Comparison of ENCODE assay signal across 8 cellular contexts in genomic region chr12:110269622-110270124, GRCh38. TPM values are rescaled to one million over a fixed set of nuclear protein-coding genes. Genes with fewer than 3 reads are reported as not detected.
DNase-seq lines count a peak whose midpoint lies in the region; TF ChIP-seq lines count a peak whose summit lies in the region.

No MANE protein-coding gene starts in this region.

- peak overlapping the region; percentile 15 for H2AFZ ChIP-seq in trophoblast cell (ENCODE audit: insufficient read depth, low read length, poor library complexity)

- H2BK5ac ChIP-seq in trophoblast cell (ENCODE audit: low read depth, low read length, poor library complexity): no peak overlapping the region

- no peak for TF ChIP-seq CTCF in RWPE1 (conservative IDR thresholded peaks at IDR 0.05; ENCODE audit: low read depth)
- TF ChIP-seq CTCF in fibroblast of pulmonary artery (IDR thresholded peaks at IDR 0.05; ENCODE audit: low read length, missing control alignments): no peak
- no peak for TF ChIP-seq CTCF in testis (IDR thresholded peaks at IDR 0.05)

- peak overlapping the region; percentile 2 for H3K4ac ChIP-seq in trophoblast cell (ENCODE audit: low read depth, low read length)

- H4K91ac ChIP-seq in trophoblast cell (ENCODE audit: low read depth, low read length): peak overlapping the region; percentile 20

- H3K36me3 ChIP-seq in trophoblast cell (ENCODE audit: control insufficient read depth in 1 of 2, insufficient read depth in 2 of 2, low read length in 2 of 2): no peaks in the 10 kb centered on the region
- no peaks in the 10 kb centered on the region for H3K36me3 ChIP-seq in testis (ENCODE audit: low read depth, missing control alignments)

- no peak for TF ChIP-seq POLR2A in testis (IDR thresholded peaks at IDR 0.05)

- H4K12ac ChIP-seq in trophoblast cell (ENCODE audit: low read depth, low read length): no peak overlapping the region

- CTCF ChIA-PET in RWPE1 (lab: Yijun Ruan, JAX): no interaction called here

- POLR2A ChIA-PET in RWPE1 (lab: Yijun Ruan, JAX; ENCODE audit: low non-redundant PET): interaction anchor here (1.6 kb wide), 1 partner anchor 11 kb away, joined by 8 read pairs; the partner anchor contains the start of gene ATP2A2

- no peak overlapping the region for H2BK12ac ChIP-seq in trophoblast cell (ENCODE audit: low read length)

- peak overlapping the region; percentile 25 for H4K8ac ChIP-seq in trophoblast cell (ENCODE audit: low read depth, low read length)

- peak overlapping the region; percentile 93 for H3K27ac ChIP-seq in RWPE1
- no peak overlapping the region for H3K27ac ChIP-seq in trophoblast cell (ENCODE audit: low read depth, low read length)
- H3K27ac ChIP-seq in testis: no peak overlapping the region

- H3K79me2 ChIP-seq in trophoblast cell (ENCODE audit: control insufficient read depth, insufficient read depth, low read length, poor library complexity): no peaks in the 10 kb centered on the region

- no peak overlapping the region for H2BK120ac ChIP-seq in trophoblast cell (ENCODE audit: insufficient read depth, low read length, poor library complexity)

- H3K9ac ChIP-seq in trophoblast cell (ENCODE audit: low read length): no peak overlapping the region

- intact Hi-C loops in testis (cut with DNase I; ENCODE audit: low total_unique reads): no loop called here

- no peak overlapping the region for H3K4me3 ChIP-seq in fibroblast of pulmonary artery (replicated peaks; ENCODE audit: low read depth, low read length)
- H3K4me3 ChIP-seq in trophoblast cell (ENCODE audit: low read depth, low read length): no peak overlapping the region
- H3K4me3 ChIP-seq in testis: no peak overlapping the region

- H3K4me2 ChIP-seq in trophoblast cell (ENCODE audit: low read length): peak overlapping the region; percentile 9

- no peaks in the 10 kb centered on the region for H3K79me1 ChIP-seq in trophoblast cell (ENCODE audit: low read length)

- no peak overlapping the region for H2AK5ac ChIP-seq in trophoblast cell (ENCODE audit: low read length)

- H3K23ac ChIP-seq in trophoblast cell (ENCODE audit: low read length): no peak overlapping the region

- H3K27me3 ChIP-seq in trophoblast cell (ENCODE audit: insufficient read depth, low read length) (no peaks in the 10 kb centered on the region), testis (no peaks in the 10 kb centered on the region)

- no peak overlapping the region for H3K18ac ChIP-seq in trophoblast cell (ENCODE audit: low read length)

- H3K14ac ChIP-seq in trophoblast cell (ENCODE audit: low read length): no peak overlapping the region

- H3K4me1 ChIP-seq in trophoblast cell (ENCODE audit: control insufficient read depth in 1 of 2, insufficient read depth in 2 of 2, low read length in 2 of 2) (peaks cover 14 to 18% of the 10 kb centered on the region in 2 experiments), testis (peaks cover 29% of the 10 kb centered on the region)

- no peaks in the 10 kb centered on the region for H3K9me3 ChIP-seq in trophoblast cell (ENCODE audit: insufficient read depth, low read depth, low read length)
- no peaks in the 10 kb centered on the region for H3K9me3 ChIP-seq in testis

- peak; percentile 79 for DNase-seq in ELF-1 (ENCODE audit: low read depth, low spot score)
- peak; percentile 85 for DNase-seq in RWPE1 (ENCODE audit: low spot score)
- peak; percentile 90 for DNase-seq in fibroblast of pulmonary artery (ENCODE audit: low read depth)
- peak in 1 of 2 donors; percentile 22 for DNase-seq in trophoblast cell
- DNase-seq in DMS153 treated with DMSO at 0.1 percent for 48 hours (lab: John Stamatoyannopoulos, UW; ENCODE audit: unreplicated experiment): no peak
- DNase-seq in stimulated activated CD8-positive, alpha-beta memory T cell treated with anti-CD3 and anti-CD28 coated beads, Interleukin-4, amount 100 ng/mL, for 48 hours: no peak
- no peak for DNase-seq in testis
- no peak for DNase-seq in NCI-H146 treated with DMSO at 0.1 percent for 48 hours (lab: John Stamatoyannopoulos, UW; ENCODE audit: unreplicated experiment)

- WGBS in trophoblast cell (ENCODE audit: extremely low coverage, insufficient coverage, insufficient read length): no CpG with 5 or more reads among the region's 8 CpGs
- WGBS in testis, 2 donors: 38 to 46% methylated on average over 8 of the region's 8 CpGs

RNA-seq across cellular contexts. Expression of gene ATP2A2, which starts 11.4 kb away (rescaled TPM):
- polyA plus RNA-seq in trophoblast cell (2013): 110 and 113 TPM in 2 replicates
- 100 to 1,000 TPM; 205 to 226 TPM for total RNA-seq in testis
- 291 TPM for polyA plus RNA-seq in testis (ENCODE audit: insufficient read depth, low read depth, low replicate concordance)

Comparison
In these comparisons a context has a peak if more than half of its experiments do, and no peak if none do; other contexts are left out.
1. DNase-seq: peak in ELF-1 (single experiment), RWPE1 (single experiment) and fibroblast of pulmonary artery (single experiment); none in DMS153 treated with DMSO at 0.1 percent for 48 hours (single experiment), stimulated activated CD8-positive, alpha-beta memory T cell treated with anti-CD3 and anti-CD28 coated beads, Interleukin-4, amount 100 ng/mL, for 48 hours (single experiment), testis (single experiment) and NCI-H146 treated with DMSO at 0.1 percent for 48 hours (single experiment).